22 cellular contexts compared by ENCODE assay signal in the genomic region with DNA sequence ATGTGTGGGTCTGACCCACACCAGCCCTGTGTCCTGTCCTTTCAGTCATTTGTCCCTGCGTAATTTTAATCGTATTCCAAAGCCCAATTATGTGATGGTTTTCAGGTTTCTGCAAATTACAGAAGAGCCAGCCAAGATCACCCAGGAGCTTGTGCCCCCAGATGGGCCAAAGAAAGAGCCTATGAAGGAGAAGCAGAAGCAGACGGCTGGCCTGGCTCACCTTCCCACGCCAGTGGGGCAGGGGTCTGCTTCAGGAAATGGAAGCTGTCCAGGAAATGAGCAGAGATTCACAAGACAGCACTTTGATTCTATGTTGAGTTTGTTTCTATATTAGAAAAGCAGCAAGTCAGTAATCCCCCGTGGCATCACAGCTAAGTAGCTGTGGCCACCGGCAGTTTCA. TPM values are rescaled to one million over a fixed set of nuclear protein-coding genes. Genes with fewer than 3 reads are reported as not detected.
"Had no signal": no experiment of that assay in that cellular context is flagged by ENCODE, and none has a peak within 500 bp of the region (broad histone marks: within the 10 kb centered on the region; RNA-seq: fewer than 3 reads in every experiment).

No MANE protein-coding gene starts in this region.

- H3K27me3 ChIP-seq: MG63, SJSA1 had no signal

- H3K4me3 ChIP-seq: MG63, SJSA1, SK-N-MC had no signal

- H3K9me3 ChIP-seq: MG63, SJSA1 had no signal

- DNase-seq: IMR-90, Karpas-422, KG1, MG63, NCI-H1092 treated with DMSO at 0.1 percent for 48 hours, NCI-H1436, NCI-H187, NCI-H2029, NCI-H2081 treated with DMSO at 0.1 percent for 48 hours, NCI-H2171, NCI-H226, NCI-H446, NCI-H510A, NCI-H524 treated with DMSO at 0.1 percent for 48 hours, NCI-H69, NCI-H774, Right ventricle myocardium superior, RPMI8226, SIG-M5 had no signal

- H3K27ac ChIP-seq: SJSA1, SK-N-MC had no signal

- ATAC-seq: HepG2 had no signal

RNA-seq across cellular contexts. Expression of a gene that starts 11.7 kb away (rescaled TPM):
- polyA plus RNA-seq: HepG2 had no signal
